ENCODE assay signal across 11 cellular contexts in genomic region chr2:165635532-165635931, GRCh38.
"Had no signal": no experiment of that assay in that cellular context is flagged by ENCODE, and none has a peak within 500 bp of the region (broad histone marks: within the 10 kb centered on the region; RNA-seq: fewer than 3 reads in every experiment).

No MANE protein-coding gene starts in this region.

- H3K27me3 ChIP-seq: left lung, ovary had no signal

- DNase-seq: activated CD4-positive, alpha-beta T cell treated with anti-CD3 and anti-CD28 coated beads, Interleukin-2, amount 10 ng/mL, durations not matched to agents 24 days and 14 days; activated CD4-positive, CD25-positive, alpha-beta regulatory T cell; activated gamma-delta T cell treated with Interleukin-2 at 50 U/mL for 16 hours; amniotic stem cell; left lung had no signal

- H3K27ac ChIP-seq: left lung had no signal

- H3K4me3 ChIP-seq: left lung, ovary had no signal

- H3K27ac Mint-ChIP-seq: activated CD4-positive, alpha-beta T cell treated with anti-CD3 and anti-CD28 coated beads, Interleukin-2, amount 10 ng/mL, durations not matched to agents 24 days and 14 days; activated naive CD8-positive, alpha-beta T cell; dendritic cell treated with granulocyte-macrophage colony-stimulating factor and Interleukin-4, amounts not matched to agents 40 ng/mL and 50 ng/mL, for 4 days; natural killer cell treated with Interleukin-12 subunit alpha and Interleukin-12 subunit beta and Interleukin-15 and Interleukin-18, amount 100 ng/mL, for 72 hours; stimulated activated naive CD8-positive, alpha-beta T cell treated with anti-CD3 and anti-CD28 coated beads, Interleukin-15, Interleukin-2, amounts not matched to agents 100 ng/mL and 50 ng/mL, for 24 hours; T-helper 2 cell treated with Interferon-gamma antibody and Interleukin-4, amounts not matched to agents 5 μg/mL and 100 μg/mL, for 36 hours had no signal

- H3K4me1 Mint-ChIP-seq: activated CD4-positive, alpha-beta T cell treated with anti-CD3 and anti-CD28 coated beads, Interleukin-2, amount 10 ng/mL, durations not matched to agents 24 days and 14 days had no signal

- H3K9me3 ChIP-seq: left lung, ovary had no signal

- H3K36me3 ChIP-seq: left lung, ovary had no signal

- H3K36me3 Mint-ChIP-seq: activated naive CD8-positive, alpha-beta T cell; natural killer cell treated with Interleukin-12 subunit alpha and Interleukin-12 subunit beta and Interleukin-15 and Interleukin-18, amount 100 ng/mL, for 72 hours had no signal

- H3K27me3 Mint-ChIP-seq: dendritic cell treated with granulocyte-macrophage colony-stimulating factor and Interleukin-4, amounts not matched to agents 40 ng/mL and 50 ng/mL, for 4 days; stimulated activated naive CD8-positive, alpha-beta T cell treated with anti-CD3 and anti-CD28 coated beads, Interleukin-15, Interleukin-2, amounts not matched to agents 100 ng/mL and 50 ng/mL, for 24 hours had no signal

- H3K4me3 Mint-ChIP-seq: activated CD4-positive, alpha-beta T cell treated with anti-CD3 and anti-CD28 coated beads, Interleukin-2, amount 10 ng/mL, durations not matched to agents 24 days and 14 days; activated naive CD8-positive, alpha-beta T cell; dendritic cell treated with granulocyte-macrophage colony-stimulating factor and Interleukin-4, amounts not matched to agents 40 ng/mL and 50 ng/mL, for 4 days; natural killer cell treated with Interleukin-12 subunit alpha and Interleukin-12 subunit beta and Interleukin-15 and Interleukin-18, amount 100 ng/mL, for 72 hours; stimulated activated naive CD8-positive, alpha-beta T cell treated with anti-CD3 and anti-CD28 coated beads, Interleukin-15, Interleukin-2, amounts not matched to agents 100 ng/mL and 50 ng/mL, for 24 hours; T-helper 2 cell treated with Interferon-gamma antibody and Interleukin-4, amounts not matched to agents 5 μg/mL and 100 μg/mL, for 36 hours had no signal

- H3K9me3 Mint-ChIP-seq: activated CD4-positive, alpha-beta T cell treated with anti-CD3 and anti-CD28 coated beads, Interleukin-2, amount 10 ng/mL, durations not matched to agents 24 days and 14 days; dendritic cell treated with granulocyte-macrophage colony-stimulating factor and Interleukin-4, amounts not matched to agents 40 ng/mL and 50 ng/mL, for 4 days; natural killer cell treated with Interleukin-12 subunit alpha and Interleukin-12 subunit beta and Interleukin-15 and Interleukin-18, amount 100 ng/mL, for 72 hours; stimulated activated naive CD8-positive, alpha-beta T cell treated with anti-CD3 and anti-CD28 coated beads, Interleukin-15, Interleukin-2, amounts not matched to agents 100 ng/mL and 50 ng/mL, for 24 hours; T-helper 2 cell treated with Interferon-gamma antibody and Interleukin-4, amounts not matched to agents 5 μg/mL and 100 μg/mL, for 36 hours had no signal

- H3K4me1 ChIP-seq: left lung had no signal
